Comparison of ENCODE assay signal across 2 cellular contexts in the genomic region with DNA sequence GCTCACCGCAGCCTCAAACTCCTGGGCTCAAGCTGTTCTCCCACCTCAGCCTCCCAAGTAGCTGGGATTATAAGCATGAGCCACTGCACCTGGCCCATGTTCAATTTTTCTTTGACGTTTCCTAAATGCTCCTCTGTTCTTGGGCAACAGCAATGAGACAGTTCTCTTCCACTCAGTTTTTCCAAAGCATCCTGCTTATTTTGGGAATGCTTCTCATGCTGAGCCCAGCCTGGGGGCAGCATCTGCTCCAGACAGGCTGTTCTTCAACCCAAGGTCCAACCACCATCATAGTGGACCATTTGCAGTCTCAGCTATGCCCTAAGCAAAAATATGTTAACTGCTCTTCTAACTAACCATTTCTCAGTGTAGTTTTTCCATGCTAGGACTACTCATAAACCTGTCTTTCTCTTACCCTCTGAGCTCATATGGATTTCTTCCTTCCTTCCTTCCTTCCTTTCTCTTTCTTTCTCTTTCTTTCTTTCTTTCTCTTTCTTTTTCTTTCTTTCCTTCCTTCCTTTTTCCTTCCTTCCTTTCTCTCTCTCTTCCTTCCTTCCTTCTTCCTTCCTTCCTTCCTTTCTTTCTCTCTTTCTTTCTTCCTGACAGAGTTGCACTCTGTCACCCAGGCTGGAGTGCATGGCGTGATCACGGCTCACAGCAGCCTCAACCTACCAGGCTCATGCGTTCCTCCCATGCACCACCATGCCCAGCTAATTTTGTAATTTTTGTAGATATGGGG.
A peak's percentile ranks its signal among the peaks of the same experiment; 100 is the strongest.
TF ChIP-seq lines count a peak whose summit lies in the region.

No MANE protein-coding gene starts in this region.

TF ChIP-seq in GM23338, 12 proteins besides CTCF, POLR2A, EP300 and RAD21 (continued from another document):
- TF ChIP-seq, protein P1, sequence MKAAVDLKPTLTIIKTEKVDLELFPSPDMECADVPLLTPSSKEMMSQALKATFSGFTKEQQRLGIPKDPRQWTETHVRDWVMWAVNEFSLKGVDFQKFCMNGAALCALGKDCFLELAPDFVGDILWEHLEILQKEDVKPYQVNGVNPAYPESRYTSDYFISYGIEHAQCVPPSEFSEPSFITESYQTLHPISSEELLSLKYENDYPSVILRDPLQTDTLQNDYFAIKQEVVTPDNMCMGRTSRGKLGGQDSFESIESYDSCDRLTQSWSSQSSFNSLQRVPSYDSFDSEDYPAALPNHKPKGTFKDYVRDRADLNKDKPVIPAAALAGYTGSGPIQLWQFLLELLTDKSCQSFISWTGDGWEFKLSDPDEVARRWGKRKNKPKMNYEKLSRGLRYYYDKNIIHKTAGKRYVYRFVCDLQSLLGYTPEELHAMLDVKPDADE (IDR thresholded peaks at IDR 0.05) = no peak
- TF ChIP-seq, protein P2, sequence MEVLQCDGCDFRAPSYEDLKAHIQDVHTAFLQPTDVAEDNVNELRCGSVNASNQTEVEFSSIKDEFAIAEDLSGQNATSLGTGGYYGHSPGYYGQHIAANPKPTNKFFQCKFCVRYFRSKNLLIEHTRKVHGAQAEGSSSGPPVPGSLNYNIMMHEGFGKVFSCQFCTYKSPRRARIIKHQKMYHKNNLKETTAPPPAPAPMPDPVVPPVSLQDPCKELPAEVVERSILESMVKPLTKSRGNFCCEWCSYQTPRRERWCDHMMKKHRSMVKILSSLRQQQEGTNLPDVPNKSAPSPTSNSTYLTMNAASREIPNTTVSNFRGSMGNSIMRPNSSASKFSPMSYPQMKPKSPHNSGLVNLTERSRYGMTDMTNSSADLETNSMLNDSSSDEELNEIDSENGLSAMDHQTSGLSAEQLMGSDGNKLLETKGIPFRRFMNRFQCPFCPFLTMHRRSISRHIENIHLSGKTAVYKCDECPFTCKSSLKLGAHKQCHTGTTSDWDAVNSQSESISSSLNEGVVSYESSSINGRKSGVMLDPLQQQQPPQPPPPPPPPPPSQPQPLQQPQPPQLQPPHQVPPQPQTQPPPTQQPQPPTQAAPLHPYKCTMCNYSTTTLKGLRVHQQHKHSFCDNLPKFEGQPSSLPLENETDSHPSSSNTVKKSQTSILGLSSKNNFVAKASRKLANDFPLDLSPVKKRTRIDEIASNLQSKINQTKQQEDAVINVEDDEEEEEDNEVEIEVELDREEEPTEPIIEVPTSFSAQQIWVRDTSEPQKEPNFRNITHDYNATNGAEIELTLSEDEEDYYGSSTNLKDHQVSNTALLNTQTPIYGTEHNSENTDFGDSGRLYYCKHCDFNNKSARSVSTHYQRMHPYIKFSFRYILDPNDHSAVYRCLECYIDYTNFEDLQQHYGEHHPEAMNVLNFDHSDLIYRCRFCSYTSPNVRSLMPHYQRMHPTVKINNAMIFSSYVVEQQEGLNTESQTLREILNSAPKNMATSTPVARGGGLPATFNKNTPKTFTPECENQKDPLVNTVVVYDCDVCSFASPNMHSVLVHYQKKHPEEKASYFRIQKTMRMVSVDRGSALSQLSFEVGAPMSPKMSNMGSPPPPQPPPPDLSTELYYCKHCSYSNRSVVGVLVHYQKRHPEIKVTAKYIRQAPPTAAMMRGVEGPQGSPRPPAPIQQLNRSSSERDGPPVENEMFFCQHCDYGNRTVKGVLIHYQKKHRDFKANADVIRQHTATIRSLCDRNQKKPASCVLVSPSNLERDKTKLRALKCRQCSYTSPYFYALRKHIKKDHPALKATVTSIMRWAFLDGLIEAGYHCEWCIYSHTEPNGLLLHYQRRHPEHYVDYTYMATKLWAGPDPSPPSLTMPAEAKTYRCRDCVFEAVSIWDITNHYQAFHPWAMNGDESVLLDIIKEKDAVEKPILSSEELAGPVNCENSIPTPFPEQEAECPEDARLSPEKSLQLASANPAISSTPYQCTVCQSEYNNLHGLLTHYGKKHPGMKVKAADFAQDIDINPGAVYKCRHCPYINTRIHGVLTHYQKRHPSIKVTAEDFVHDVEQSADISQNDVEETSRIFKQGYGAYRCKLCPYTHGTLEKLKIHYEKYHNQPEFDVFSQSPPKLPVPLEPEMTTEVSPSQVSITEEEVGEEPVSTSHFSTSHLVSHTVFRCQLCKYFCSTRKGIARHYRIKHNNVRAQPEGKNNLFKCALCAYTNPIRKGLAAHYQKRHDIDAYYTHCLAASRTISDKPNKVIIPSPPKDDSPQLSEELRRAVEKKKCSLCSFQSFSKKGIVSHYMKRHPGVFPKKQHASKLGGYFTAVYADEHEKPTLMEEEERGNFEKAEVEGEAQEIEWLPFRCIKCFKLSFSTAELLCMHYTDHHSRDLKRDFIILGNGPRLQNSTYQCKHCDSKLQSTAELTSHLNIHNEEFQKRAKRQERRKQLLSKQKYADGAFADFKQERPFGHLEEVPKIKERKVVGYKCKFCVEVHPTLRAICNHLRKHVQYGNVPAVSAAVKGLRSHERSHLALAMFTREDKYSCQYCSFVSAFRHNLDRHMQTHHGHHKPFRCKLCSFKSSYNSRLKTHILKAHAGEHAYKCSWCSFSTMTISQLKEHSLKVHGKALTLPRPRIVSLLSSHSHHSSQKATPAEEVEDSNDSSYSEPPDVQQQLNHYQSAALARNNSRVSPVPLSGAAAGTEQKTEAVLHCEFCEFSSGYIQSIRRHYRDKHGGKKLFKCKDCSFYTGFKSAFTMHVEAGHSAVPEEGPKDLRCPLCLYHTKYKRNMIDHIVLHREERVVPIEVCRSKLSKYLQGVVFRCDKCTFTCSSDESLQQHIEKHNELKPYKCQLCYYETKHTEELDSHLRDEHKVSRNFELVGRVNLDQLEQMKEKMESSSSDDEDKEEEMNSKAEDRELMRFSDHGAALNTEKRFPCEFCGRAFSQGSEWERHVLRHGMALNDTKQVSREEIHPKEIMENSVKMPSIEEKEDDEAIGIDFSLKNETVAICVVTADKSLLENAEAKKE (CRISPR knock-in tag; IDR thresholded peaks at IDR 0.05) = no peak
- TF ChIP-seq JUNB (IDR thresholded peaks at IDR 0.05; ENCODE audit: unreplicated experiment) (no peak), EZH2phosphoT487 (IDR thresholded peaks at IDR 0.05; ENCODE audit: unreplicated experiment) (no peak), ZNF331 (CRISPR knock-in tag; IDR thresholded peaks at IDR 0.05; ENCODE audit: low read depth) (no peak), EZH2 (IDR thresholded peaks at IDR 0.05; ENCODE audit: low read depth, unreplicated experiment) (no peak)
- TF ChIP-seq, protein P3, sequence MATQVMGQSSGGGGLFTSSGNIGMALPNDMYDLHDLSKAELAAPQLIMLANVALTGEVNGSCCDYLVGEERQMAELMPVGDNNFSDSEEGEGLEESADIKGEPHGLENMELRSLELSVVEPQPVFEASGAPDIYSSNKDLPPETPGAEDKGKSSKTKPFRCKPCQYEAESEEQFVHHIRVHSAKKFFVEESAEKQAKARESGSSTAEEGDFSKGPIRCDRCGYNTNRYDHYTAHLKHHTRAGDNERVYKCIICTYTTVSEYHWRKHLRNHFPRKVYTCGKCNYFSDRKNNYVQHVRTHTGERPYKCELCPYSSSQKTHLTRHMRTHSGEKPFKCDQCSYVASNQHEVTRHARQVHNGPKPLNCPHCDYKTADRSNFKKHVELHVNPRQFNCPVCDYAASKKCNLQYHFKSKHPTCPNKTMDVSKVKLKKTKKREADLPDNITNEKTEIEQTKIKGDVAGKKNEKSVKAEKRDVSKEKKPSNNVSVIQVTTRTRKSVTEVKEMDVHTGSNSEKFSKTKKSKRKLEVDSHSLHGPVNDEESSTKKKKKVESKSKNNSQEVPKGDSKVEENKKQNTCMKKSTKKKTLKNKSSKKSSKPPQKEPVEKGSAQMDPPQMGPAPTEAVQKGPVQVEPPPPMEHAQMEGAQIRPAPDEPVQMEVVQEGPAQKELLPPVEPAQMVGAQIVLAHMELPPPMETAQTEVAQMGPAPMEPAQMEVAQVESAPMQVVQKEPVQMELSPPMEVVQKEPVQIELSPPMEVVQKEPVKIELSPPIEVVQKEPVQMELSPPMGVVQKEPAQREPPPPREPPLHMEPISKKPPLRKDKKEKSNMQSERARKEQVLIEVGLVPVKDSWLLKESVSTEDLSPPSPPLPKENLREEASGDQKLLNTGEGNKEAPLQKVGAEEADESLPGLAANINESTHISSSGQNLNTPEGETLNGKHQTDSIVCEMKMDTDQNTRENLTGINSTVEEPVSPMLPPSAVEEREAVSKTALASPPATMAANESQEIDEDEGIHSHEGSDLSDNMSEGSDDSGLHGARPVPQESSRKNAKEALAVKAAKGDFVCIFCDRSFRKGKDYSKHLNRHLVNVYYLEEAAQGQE (IDR thresholded peaks at IDR 0.05; ENCODE audit: unreplicated experiment) = no peak

TF ChIP-seq in WTC11, 78 proteins besides CTCF, POLR2A, EP300 and RAD21 (continued from another document):
- TF ChIP-seq, protein P4, sequence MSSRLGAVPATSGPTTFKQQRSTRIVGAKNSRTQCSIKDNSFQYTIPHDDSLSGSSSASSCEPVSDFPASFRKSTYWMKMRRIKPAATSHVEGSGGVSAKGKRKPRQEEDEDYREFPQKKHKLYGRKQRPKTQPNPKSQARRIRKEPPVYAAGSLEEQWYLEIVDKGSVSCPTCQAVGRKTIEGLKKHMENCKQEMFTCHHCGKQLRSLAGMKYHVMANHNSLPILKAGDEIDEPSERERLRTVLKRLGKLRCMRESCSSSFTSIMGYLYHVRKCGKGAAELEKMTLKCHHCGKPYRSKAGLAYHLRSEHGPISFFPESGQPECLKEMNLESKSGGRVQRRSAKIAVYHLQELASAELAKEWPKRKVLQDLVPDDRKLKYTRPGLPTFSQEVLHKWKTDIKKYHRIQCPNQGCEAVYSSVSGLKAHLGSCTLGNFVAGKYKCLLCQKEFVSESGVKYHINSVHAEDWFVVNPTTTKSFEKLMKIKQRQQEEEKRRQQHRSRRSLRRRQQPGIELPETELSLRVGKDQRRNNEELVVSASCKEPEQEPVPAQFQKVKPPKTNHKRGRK (CRISPR knock-in tag; IDR thresholded peaks at IDR 0.05; ENCODE audit: borderline replicate concordance) = 0 out of 2 replicates have a peak, but pooled peaks have one; percentile 46
- no peak for TF ChIP-seq FOXJ3 (CRISPR knock-in tag; IDR thresholded peaks at IDR 0.05; ENCODE audit: borderline replicate concordance)
